ENCODE assay signal across 22 cellular contexts in the genomic region with DNA sequence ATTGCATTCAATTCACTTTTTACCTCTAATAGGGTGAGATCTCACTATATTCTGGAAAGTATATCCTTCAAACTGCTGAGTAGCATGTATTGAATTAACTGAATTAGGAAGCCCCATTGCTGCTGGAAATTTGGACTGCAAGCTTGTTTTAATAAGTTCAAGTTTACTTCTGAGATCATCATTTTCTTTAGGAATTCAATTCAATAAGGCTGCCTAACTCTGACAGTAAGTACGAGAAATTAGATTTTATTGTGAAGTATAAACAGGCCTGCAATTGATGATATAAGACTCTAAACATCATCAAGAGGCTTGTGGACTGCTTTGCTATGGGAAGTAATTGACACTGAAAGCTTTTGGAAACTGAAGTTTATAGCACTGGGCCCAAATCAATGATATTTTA. TPM values are rescaled to one million over a fixed set of nuclear protein-coding genes. Genes with fewer than 3 reads are reported as not detected.
DNase-seq lines count a peak whose midpoint lies in the region; ATAC-seq and TF ChIP-seq lines count a peak whose summit lies in the region.
"Had no signal": no experiment of that assay in that cellular context is flagged by ENCODE, and none has a peak within 500 bp of the region (broad histone marks: within the 10 kb centered on the region; RNA-seq: fewer than 3 reads in every experiment).

No MANE protein-coding gene starts in this region.

- 70% methylated on average over 1 of the region's 1 CpG for WGBS in hepatocyte (ENCODE audit: low lambda C conversion rate, missing lambda C conversion rate)
- 89% methylated on average over 1 of the region's 1 CpG for WGBS in smooth muscle cell (ENCODE audit: low lambda C conversion rate)
- 88 to 97% methylated on average over 1 of the region's 1 CpG for WGBS in lower leg skin, 2 donors

- H3K27ac ChIP-seq in ACC112 (ENCODE audit: low read depth, low read length) = peak overlapping the region; percentile 79
- H3K27ac ChIP-seq in PC-3 (ENCODE audit: low read length) = 0 out of 2 replicates have a peak overlapping the region, but pooled peaks have one; percentile 20
- H3K27ac ChIP-seq in hepatocyte = peak overlapping the region; percentile 59
- peak overlapping the region; percentile 89 for H3K27ac ChIP-seq in smooth muscle cell (ENCODE audit: low read depth)

- no peak for DNase-seq in PC-3
- no peak for DNase-seq in hepatocyte (ENCODE audit: low spot score)
- DNase-seq in smooth muscle cell (lab: John Stamatoyannopoulos, UW; ENCODE audit: unreplicated experiment) = no peak
- no peak for DNase-seq in effector memory CD8-positive, alpha-beta T cell
- no peak for DNase-seq in UCSD-AML1 (lab: John Stamatoyannopoulos, UW; ENCODE audit: unreplicated experiment)
- no peak for DNase-seq in lower leg skin (ENCODE audit: low spot score in 2 of 2)
- DNase-seq: C1 segment of cervical spinal cord; Caco-2; CD4-positive, alpha-beta memory T cell; KBM-7; MV-4-11; NCI-H1105; NCI-H146; NCI-H1930; NCI-H446; NCI-H524 treated with DMSO at 0.1 percent for 48 hours; NCI-H774; RPMI8226; SHP77 had no signal

- TF ChIP-seq CTCF in PC-3 (conservative IDR thresholded peaks at IDR 0.05; ENCODE audit: low read depth, low read length) (no peak), hepatocyte (IDR thresholded peaks at IDR 0.05; ENCODE audit: poor library complexity) (no peak), smooth muscle cell (IDR thresholded peaks at IDR 0.05; ENCODE audit: borderline replicate concordance, insufficient read depth, poor library complexity, severe bottlenecking) (no peak), lower leg skin (IDR thresholded peaks at IDR 0.05) (no peak)

- no peak for TF ChIP-seq POLR2A in lower leg skin (IDR thresholded peaks at IDR 0.05)

- ATAC-seq in PC-3 = no peak
- no peak for ATAC-seq in effector memory CD8-positive, alpha-beta T cell (replicated peaks)
- ATAC-seq: GM12878 had no signal

- H3K27ac Mint-ChIP-seq in effector memory CD8-positive, alpha-beta T cell = no peak overlapping the region
- H3K27ac Mint-ChIP-seq: CD4-positive, alpha-beta memory T cell had no signal

- H3K9me3 ChIP-seq in PC-3 (ENCODE audit: low read length) = no peaks in the 10 kb centered on the region
- H3K9me3 ChIP-seq in hepatocyte (ENCODE audit: low read depth) = no peaks in the 10 kb centered on the region
- H3K9me3 ChIP-seq in smooth muscle cell (replicated peaks; ENCODE audit: low read depth) = no peaks in the 10 kb centered on the region
- H3K9me3 ChIP-seq: Caco-2, HAP-1 had no signal

- H3K79me2 ChIP-seq in ACC112 (ENCODE audit: control insufficient read depth, insufficient read depth, low read length, unreplicated experiment) (no peaks in the 10 kb centered on the region), PC-3 (ENCODE audit: low read length) (no peaks in the 10 kb centered on the region), hepatocyte (no peaks in the 10 kb centered on the region), smooth muscle cell (ENCODE audit: low read depth) (no peaks in the 10 kb centered on the region)

- H3K9me3 Mint-ChIP-seq in effector memory CD8-positive, alpha-beta T cell = no peaks in the 10 kb centered on the region

- BruUV-seq in PC-3 (replicated peaks; lab: Mats Ljungman, UMichigan) = no TSS peak

- POLR2A ChIA-PET in PC-3 (lab: Charles Lee; ENCODE audit: unreplicated experiment) = no interaction called here

- no peaks in the 10 kb centered on the region for H3K36me3 Mint-ChIP-seq in effector memory CD8-positive, alpha-beta T cell (ENCODE audit: insufficient read depth)
- H3K36me3 Mint-ChIP-seq: CD4-positive, alpha-beta memory T cell had no signal

- H3K4me1 ChIP-seq in ACC112 (ENCODE audit: control insufficient read depth, insufficient read depth, low read length, unreplicated experiment) = peaks cover 31% of the 10 kb centered on the region
- H3K4me1 ChIP-seq in PC-3 (ENCODE audit: insufficient read depth, low read length) = peaks cover 9% of the 10 kb centered on the region
- H3K4me1 ChIP-seq in hepatocyte (ENCODE audit: insufficient read depth) = no peaks in the 10 kb centered on the region
- H3K4me1 ChIP-seq in smooth muscle cell (ENCODE audit: low read depth) = peaks cover 4% of the 10 kb centered on the region
- H3K4me1 ChIP-seq: Caco-2 had no signal

- H3K9me2 ChIP-seq in PC-3 (replicated peaks; ENCODE audit: low read length) (no peaks in the 10 kb centered on the region), hepatocyte (replicated peaks; ENCODE audit: insufficient read depth) (no peaks in the 10 kb centered on the region)

- H3K4me1 Mint-ChIP-seq in effector memory CD8-positive, alpha-beta T cell (ENCODE audit: low read depth in 2 of 2) = no peaks in the 10 kb centered on the region
- H3K4me1 Mint-ChIP-seq: CD4-positive, alpha-beta memory T cell had no signal

- H3K27me3 ChIP-seq in ACC112 (ENCODE audit: insufficient read depth, low read length) (no peaks in the 10 kb centered on the region), PC-3 (ENCODE audit: low read length) (no peaks in the 10 kb centered on the region), hepatocyte (no peaks in the 10 kb centered on the region), smooth muscle cell (ENCODE audit: low read depth) (no peaks in the 10 kb centered on the region)

- intact Hi-C loops in PC-3 (cut with micrococcal nuclease) (no loop called here), lower leg skin (cut with DNase I; ENCODE audit: low total_unique reads) (no loop called here)

- H2AFZ ChIP-seq in ACC112 (ENCODE audit: low read length, unreplicated experiment) (no peak overlapping the region), PC-3 (ENCODE audit: low read length) (no peak overlapping the region), hepatocyte (no peak overlapping the region), smooth muscle cell (ENCODE audit: low read depth) (no peak overlapping the region)

- no peak overlapping the region for H3K9ac ChIP-seq in PC-3 (ENCODE audit: low read length)
- peak overlapping the region; percentile 43 for H3K9ac ChIP-seq in smooth muscle cell (ENCODE audit: low read depth)

- no peak overlapping the region for H3K4me2 ChIP-seq in PC-3 (ENCODE audit: low read length)
- no peak overlapping the region for H3K4me2 ChIP-seq in hepatocyte
- peak overlapping the region; percentile 35 for H3K4me2 ChIP-seq in smooth muscle cell

- no peaks in the 10 kb centered on the region for H4K20me1 ChIP-seq in PC-3 (ENCODE audit: low read length)
- no peaks in the 10 kb centered on the region for H4K20me1 ChIP-seq in hepatocyte (ENCODE audit: insufficient read depth, poor library complexity, severe bottlenecking)
- no peaks in the 10 kb centered on the region for H4K20me1 ChIP-seq in smooth muscle cell (ENCODE audit: low read depth)

- no peak overlapping the region for H3K4me3 ChIP-seq in ACC112 (ENCODE audit: low read depth, low read length)
- H3K4me3 ChIP-seq in PC-3 (ENCODE audit: low read length) = no peak overlapping the region
- no peak overlapping the region for H3K4me3 ChIP-seq in hepatocyte
- no peak overlapping the region for H3K4me3 ChIP-seq in smooth muscle cell
- no peak overlapping the region for H3K4me3 ChIP-seq in lower leg skin (ENCODE audit: low read depth, poor library complexity, severe bottlenecking)
- H3K4me3 ChIP-seq: GM12878, HAP-1 had no signal

- no peaks in the 10 kb centered on the region for H3F3A ChIP-seq in PC-3 (ENCODE audit: low read length, unreplicated experiment)
- no peaks in the 10 kb centered on the region for H3F3A ChIP-seq in smooth muscle cell (ENCODE audit: low read depth)

- H3K36me3 ChIP-seq in ACC112 (ENCODE audit: insufficient read depth, low read length) = no peaks in the 10 kb centered on the region
- no peaks in the 10 kb centered on the region for H3K36me3 ChIP-seq in PC-3 (ENCODE audit: low read depth, low read length)
- no peaks in the 10 kb centered on the region for H3K36me3 ChIP-seq in hepatocyte (replicated peaks; ENCODE audit: insufficient read depth, low read depth)
- no peaks in the 10 kb centered on the region for H3K36me3 ChIP-seq in smooth muscle cell (ENCODE audit: low read depth)
- H3K36me3 ChIP-seq: HAP-1 had no signal

- H3K4me3 Mint-ChIP-seq in effector memory CD8-positive, alpha-beta T cell = no peak overlapping the region
- H3K4me3 Mint-ChIP-seq: CD4-positive, alpha-beta memory T cell had no signal

- H3K27me3 Mint-ChIP-seq in effector memory CD8-positive, alpha-beta T cell = peaks cover 28 to 29% of the 10 kb centered on the region in 2 donors

- CTCF ChIA-PET in PC-3 (lab: Charles Lee) = no interaction called here

RNA-seq across cellular contexts. Expression of a gene that starts 44.4 kb away (rescaled TPM):
- total RNA-seq in PC-3 (2014; rRNA removed) = 5.2 and 6.0 TPM in 2 replicates
- 67.1 and 83.8 TPM in 2 replicates for total RNA-seq in hepatocyte
- polyA plus RNA-seq in hepatocyte = 40.7 and 41.7 TPM in 2 replicates
- 56.4 and 77.5 TPM in 2 replicates for total RNA-seq in smooth muscle cell
- polyA plus RNA-seq in smooth muscle cell = 16.5 and 20.7 TPM in 2 replicates
- total RNA-seq in lower leg skin = 10 to 100 TPM; 36.7 to 59.0 (median 43.7) TPM

Comparison
In these comparisons a context has a peak if more than half of its experiments do, and no peak if none do; other contexts are left out.
1. H3K27ac ChIP-seq: peak in every context shown above with its lines; median percentile 89 in smooth muscle cell; 79 in ACC112; 59 in hepatocyte; 20 in PC-3.